In genomic region chr1:228023294-228023639, GRCh38 we compare ENCODE assay signal across 40 cellular contexts. TPM values are rescaled to one million over a fixed set of nuclear protein-coding genes. Genes with fewer than 3 reads are reported as not detected.
"Had no signal": no experiment of that assay in that cellular context is flagged by ENCODE, and none has a peak within 500 bp of the region (broad histone marks: within the 10 kb centered on the region; RNA-seq: fewer than 3 reads in every experiment).

No MANE protein-coding gene starts in this region.

- ATAC-seq: activated naive CD4-positive, alpha-beta T cell treated with anti-CD3 and anti-CD28 coated beads, Interleukin-2, amount 50 U/mL, for 72 hours; activated naive CD8-positive, alpha-beta T cell treated with anti-CD3 and anti-CD28 coated beads, Interleukin-2, amount 50 U/mL, for 24 hours; activated T-cell treated with anti-CD3 and anti-CD28 coated beads, Interleukin-2, amount 50 U/mL, for 4 hours; activated T-cell treated with anti-CD3 and anti-CD28 coated beads, Interleukin-2, amount 50 U/mL, for 72 hours; activated T-helper 17 cell treated with anti-CD3 and anti-CD28 coated beads, Interleukin-2, amount 50 U/mL, for 72 hours; body of pancreas had no signal

- H3K36me3 ChIP-seq: adrenal gland, ascending aorta, brain microvascular endothelial cell, cardiac muscle cell had no signal

- H3K9me3 ChIP-seq: adrenal gland, body of pancreas had no signal

- H3K36me3 Mint-ChIP-seq: activated naive CD4-positive, alpha-beta T cell treated with anti-CD3 and anti-CD28 coated beads, Interleukin-2, amount 10 ng/mL, durations not matched to agents 7 days and 5 days; activated naive CD4-positive, alpha-beta T cell treated with anti-CD3 and anti-CD28 coated beads, Interleukin-2, amount 50 U/mL, for 24 hours; activated naive CD4-positive, alpha-beta T cell treated with anti-CD3 and anti-CD28 coated beads, Interleukin-2, amount 50 U/mL, for 72 hours; activated naive CD8-positive, alpha-beta T cell; activated naive CD8-positive, alpha-beta T cell treated with anti-CD3 and anti-CD28 coated beads for 36 hours; activated naive CD8-positive, alpha-beta T cell treated with anti-CD3 and anti-CD28 coated beads, Interleukin-2, amount 10 ng/mL, durations not matched to agents 7 days and 5 days; brain had no signal

- FAIRE-seq: astrocyte had no signal

- DNase-seq: activated effector memory CD4-positive, alpha-beta T cell treated with anti-CD3 and anti-CD28 coated beads, Interleukin-2, amount 50 U/mL, for 16 hours; activated effector memory CD4-positive, alpha-beta T cell treated with Interleukin-2 at 50 U/mL for 16 hours; activated gamma-delta T cell; activated gamma-delta T cell treated with Interleukin-2 at 50 U/mL for 16 hours; activated naive CD4-positive, alpha-beta T cell; activated naive CD4-positive, alpha-beta T cell treated with anti-CD3 and anti-CD28 coated beads for 36 hours; activated naive CD4-positive, alpha-beta T cell treated with Interleukin-2 at 50 U/mL for 16 hours; activated naive CD8-positive, alpha-beta T cell treated with anti-CD3 and anti-CD28 coated beads for 36 hours; activated naive CD8-positive, alpha-beta T cell treated with anti-CD3 and anti-CD28 coated beads, Interleukin-2, amount 50 U/mL, for 24 hours; activated T-cell treated with anti-CD3 and anti-CD28 coated beads for 4 hours; activated T-cell treated with anti-CD3 and anti-CD28 coated beads, Interleukin-2, amount 50 U/mL, for 48 hours; activated T-cell treated with anti-CD3 and anti-CD28 coated beads, Interleukin-2, amount 50 U/mL, for 72 hours; amniotic stem cell; amygdala; anterior cingulate cortex; brain microvascular endothelial cell; caudate nucleus; central memory CD4-positive, alpha-beta T cell; cerebellar nuclear complex had no signal

- H3K9me3 Mint-ChIP-seq: activated naive CD4-positive, alpha-beta T cell treated with anti-CD3 and anti-CD28 coated beads for 36 hours; activated naive CD4-positive, alpha-beta T cell treated with anti-CD3 and anti-CD28 coated beads, Interleukin-2, amount 10 ng/mL, durations not matched to agents 7 days and 5 days; activated naive CD4-positive, alpha-beta T cell treated with anti-CD3 and anti-CD28 coated beads, Interleukin-2, amount 50 U/mL, for 24 hours; activated naive CD4-positive, alpha-beta T cell treated with anti-CD3 and anti-CD28 coated beads, Interleukin-2, amount 50 U/mL, for 72 hours; activated naive CD8-positive, alpha-beta T cell treated with anti-CD3 and anti-CD28 coated beads for 36 hours; activated naive CD8-positive, alpha-beta T cell treated with anti-CD3 and anti-CD28 coated beads, Interleukin-2, amount 10 ng/mL, durations not matched to agents 7 days and 5 days; activated naive CD8-positive, alpha-beta T cell treated with anti-CD3 and anti-CD28 coated beads, Interleukin-2, amount 50 U/mL, for 24 hours; activated T-cell treated with anti-CD3 and anti-CD28 coated beads, Interleukin-2, amount 50 U/mL, for 24 hours; activated T-cell treated with anti-CD3 and anti-CD28 coated beads, Interleukin-2, amount 50 U/mL, for 4 hours; activated T-cell treated with anti-CD3 and anti-CD28 coated beads, Interleukin-2, amount 50 U/mL, for 72 hours; activated T-helper 1 cell treated with anti-CD3 and anti-CD28 coated beads, Interleukin-12 subunit alpha, Interleukin-12 subunit beta, Interleukin-2, Interleukin-4 antibody, amounts not matched to agents 30 ng/mL and 10 ng/mL and 1 ng/mL, durations not matched to agents 14 hours and 24 hours and 36 hours; activated T-helper 17 cell treated with anti-CD3 and anti-CD28 coated beads, Interleukin-2, amount 50 U/mL, for 72 hours; activated T-helper 2 cell treated with anti-CD3 and anti-CD28 coated beads, Interferon-gamma antibody, Interleukin-2, Interleukin-4, amounts not matched to agents 10 μg/mL and 5 μg/mL and 100 μg/mL, durations not matched to agents 14 hours and 24 hours and 36 hours; central memory CD8-positive, alpha-beta T cell had no signal

- H3K4me1 ChIP-seq: adrenal gland, ascending aorta, body of pancreas had no signal

- H3K4me3 ChIP-seq: adrenal gland, ascending aorta, body of pancreas, cardiac muscle cell had no signal

- H3K27ac ChIP-seq: adrenal gland, ascending aorta, body of pancreas, brain microvascular endothelial cell, cardiac muscle cell had no signal

- H3K4me1 Mint-ChIP-seq: activated naive CD4-positive, alpha-beta T cell treated with anti-CD3 and anti-CD28 coated beads, Interleukin-2, amount 10 ng/mL, durations not matched to agents 7 days and 5 days; activated naive CD4-positive, alpha-beta T cell treated with anti-CD3 and anti-CD28 coated beads, Interleukin-2, amount 50 U/mL, for 24 hours; activated naive CD8-positive, alpha-beta T cell treated with anti-CD3 and anti-CD28 coated beads for 36 hours; activated naive CD8-positive, alpha-beta T cell treated with anti-CD3 and anti-CD28 coated beads, Interleukin-2, amount 10 ng/mL, durations not matched to agents 7 days and 5 days; activated naive CD8-positive, alpha-beta T cell treated with anti-CD3 and anti-CD28 coated beads, Interleukin-2, amount 50 U/mL, for 24 hours; central memory CD8-positive, alpha-beta T cell had no signal

- H3K27me3 ChIP-seq: adrenal gland, ascending aorta, body of pancreas, brain microvascular endothelial cell had no signal

- H3K27ac Mint-ChIP-seq: activated naive CD4-positive, alpha-beta T cell treated with anti-CD3 and anti-CD28 coated beads for 36 hours; activated naive CD4-positive, alpha-beta T cell treated with anti-CD3 and anti-CD28 coated beads, Interleukin-2, amount 10 ng/mL, durations not matched to agents 7 days and 5 days; activated naive CD4-positive, alpha-beta T cell treated with anti-CD3 and anti-CD28 coated beads, Interleukin-2, amount 50 U/mL, for 24 hours; activated naive CD4-positive, alpha-beta T cell treated with anti-CD3 and anti-CD28 coated beads, Interleukin-2, amount 50 U/mL, for 72 hours; activated naive CD8-positive, alpha-beta T cell; activated naive CD8-positive, alpha-beta T cell treated with anti-CD3 and anti-CD28 coated beads for 36 hours; activated naive CD8-positive, alpha-beta T cell treated with anti-CD3 and anti-CD28 coated beads, Interleukin-2, amount 10 ng/mL, durations not matched to agents 7 days and 5 days; activated naive CD8-positive, alpha-beta T cell treated with anti-CD3 and anti-CD28 coated beads, Interleukin-2, amount 50 U/mL, for 24 hours; activated T-cell treated with anti-CD3 and anti-CD28 coated beads, Interleukin-2, amount 50 U/mL, for 24 hours; activated T-cell treated with anti-CD3 and anti-CD28 coated beads, Interleukin-2, amount 50 U/mL, for 72 hours; activated T-helper 1 cell treated with anti-CD3 and anti-CD28 coated beads, Interleukin-12 subunit alpha, Interleukin-12 subunit beta, Interleukin-2, Interleukin-4 antibody, amounts not matched to agents 30 ng/mL and 10 ng/mL and 1 ng/mL, durations not matched to agents 14 hours and 24 hours and 36 hours; activated T-helper 17 cell treated with anti-CD3 and anti-CD28 coated beads, Interleukin-2, amount 50 U/mL, for 72 hours; activated T-helper 2 cell treated with anti-CD3 and anti-CD28 coated beads, Interferon-gamma antibody, Interleukin-2, Interleukin-4, amounts not matched to agents 10 μg/mL and 5 μg/mL and 100 μg/mL, durations not matched to agents 14 hours and 24 hours and 36 hours; brain had no signal

- H3K4me3 Mint-ChIP-seq: activated naive CD4-positive, alpha-beta T cell treated with anti-CD3 and anti-CD28 coated beads for 36 hours; activated naive CD4-positive, alpha-beta T cell treated with anti-CD3 and anti-CD28 coated beads, Interleukin-2, amount 10 ng/mL, durations not matched to agents 7 days and 5 days; activated naive CD4-positive, alpha-beta T cell treated with anti-CD3 and anti-CD28 coated beads, Interleukin-2, amount 50 U/mL, for 24 hours; activated naive CD8-positive, alpha-beta T cell; activated naive CD8-positive, alpha-beta T cell treated with anti-CD3 and anti-CD28 coated beads for 36 hours; activated naive CD8-positive, alpha-beta T cell treated with anti-CD3 and anti-CD28 coated beads, Interleukin-2, amount 10 ng/mL, durations not matched to agents 7 days and 5 days; activated naive CD8-positive, alpha-beta T cell treated with anti-CD3 and anti-CD28 coated beads, Interleukin-2, amount 50 U/mL, for 24 hours; activated T-cell treated with anti-CD3 and anti-CD28 coated beads, Interleukin-2, amount 50 U/mL, for 24 hours; activated T-cell treated with anti-CD3 and anti-CD28 coated beads, Interleukin-2, amount 50 U/mL, for 4 hours; activated T-cell treated with anti-CD3 and anti-CD28 coated beads, Interleukin-2, amount 50 U/mL, for 72 hours; activated T-helper 1 cell treated with anti-CD3 and anti-CD28 coated beads, Interleukin-12 subunit alpha, Interleukin-12 subunit beta, Interleukin-2, Interleukin-4 antibody, amounts not matched to agents 30 ng/mL and 10 ng/mL and 1 ng/mL, durations not matched to agents 14 hours and 24 hours and 36 hours; activated T-helper 17 cell treated with anti-CD3 and anti-CD28 coated beads, Interleukin-2, amount 50 U/mL, for 72 hours; brain; central memory CD8-positive, alpha-beta T cell had no signal

RNA-seq across cellular contexts. Expression of gene WNT3A, which starts 16.5 kb away (rescaled TPM):
- total RNA-seq: activated naive CD4-positive, alpha-beta T cell treated with anti-CD3 and anti-CD28 coated beads for 36 hours; activated naive CD8-positive, alpha-beta T cell treated with anti-CD3 and anti-CD28 coated beads for 36 hours; activated naive CD8-positive, alpha-beta T cell treated with anti-CD3 and anti-CD28 coated beads, Interleukin-2, amount 10 ng/mL, durations not matched to agents 7 days and 5 days; activated T-cell treated with anti-CD3 and anti-CD28 coated beads, Interleukin-2, amount 50 U/mL, for 4 hours; activated T-cell treated with anti-CD3 and anti-CD28 coated beads, Interleukin-2, amount 50 U/mL, for 72 hours; activated T-helper 1 cell treated with anti-CD3 and anti-CD28 coated beads, Interleukin-12 subunit alpha, Interleukin-12 subunit beta, Interleukin-2, Interleukin-4 antibody, amounts not matched to agents 30 ng/mL and 10 ng/mL and 1 ng/mL, durations not matched to agents 14 hours and 24 hours and 36 hours; activated T-helper 17 cell treated with anti-CD3 and anti-CD28 coated beads, Interleukin-2, amount 50 U/mL, for 72 hours; activated T-helper 2 cell treated with anti-CD3 and anti-CD28 coated beads, Interferon-gamma antibody, Interleukin-2, Interleukin-4, amounts not matched to agents 10 μg/mL and 5 μg/mL and 100 μg/mL, durations not matched to agents 14 hours and 24 hours and 36 hours; adrenal gland; aorta; ascending aorta; astrocyte; body of pancreas; bronchial epithelial cell; cardiac muscle cell; cardiac septum; chondrocyte had no signal
- polyA plus RNA-seq: adrenal gland, aorta, cardiac muscle cell had no signal
